ENCODE assay signal across 8 cellular contexts in genomic region chr19:38684078-38684861, GRCh38. TPM values are rescaled to one million over a fixed set of nuclear protein-coding genes. Genes with fewer than 3 reads are reported as not detected.
A peak's percentile ranks its signal among the peaks of the same experiment; 100 is the strongest.
DNase-seq lines count a peak whose midpoint lies in the region; ATAC-seq lines count a peak whose summit lies in the region.

No MANE protein-coding gene starts in this region.

- H3K4me3 Mint-ChIP-seq in CD4-positive, CD25-positive, alpha-beta regulatory T cell = peak overlapping the region; percentile 9 to 90 (median 58)
- H3K4me3 Mint-ChIP-seq in naive B cell = no peak overlapping the region

- H3K4me1 ChIP-seq in CD4-positive, CD25-positive, alpha-beta regulatory T cell (ENCODE audit: control insufficient read depth, insufficient read depth, low read length, poor library complexity, severe bottlenecking) = peaks cover 80% of the 10 kb centered on the region
- H3K4me1 ChIP-seq in endocrine pancreas (ENCODE audit: control insufficient read depth, insufficient read depth, low read length) = peaks cover 4% of the 10 kb centered on the region

- peak overlapping the region; percentile 83 for H3K27ac ChIP-seq in CD4-positive, CD25-positive, alpha-beta regulatory T cell (ENCODE audit: insufficient read depth, low read length, poor library complexity, severe bottlenecking)

- ATAC-seq in CD4-positive, CD25-positive, alpha-beta regulatory T cell (ENCODE audit: low read depth in 2 of 2) = peak; percentile 18 to 32
- ATAC-seq in naive B cell (ENCODE audit: low read depth in 2 of 2) (no peak), GM18517 (IDR thresholded peaks at IDR 0.05; ENCODE audit: unreplicated experiment) (no peak)

- H3K27me3 Mint-ChIP-seq in CD4-positive, CD25-positive, alpha-beta regulatory T cell = no peaks in the 10 kb centered on the region
- no peaks in the 10 kb centered on the region for H3K27me3 Mint-ChIP-seq in naive B cell

- H3K4me1 Mint-ChIP-seq in CD4-positive, CD25-positive, alpha-beta regulatory T cell = peaks cover 8 to 93% (median 66%) of the 10 kb centered on the region in 4 donors
- H3K4me1 Mint-ChIP-seq in naive B cell = peaks cover 55 to 88% (median 82%) of the 10 kb centered on the region in 3 donors

- no peaks in the 10 kb centered on the region for H3K9me3 ChIP-seq in CD4-positive, CD25-positive, alpha-beta regulatory T cell (ENCODE audit: control insufficient read depth in 2 of 2, low read length in 2 of 2)
- no peaks in the 10 kb centered on the region for H3K9me3 ChIP-seq in endocrine pancreas (ENCODE audit: control insufficient read depth, low read length)

- peaks cover 8% of the 10 kb centered on the region for H3K36me3 Mint-ChIP-seq in CD4-positive, CD25-positive, alpha-beta regulatory T cell
- H3K36me3 Mint-ChIP-seq in naive B cell = peaks cover 4 to 7% of the 10 kb centered on the region in 2 donors

- peak overlapping the region; percentile 32 for H3K4me3 ChIP-seq in CD4-positive, CD25-positive, alpha-beta regulatory T cell (ENCODE audit: low read depth, low read length)
- no peak overlapping the region for H3K4me3 ChIP-seq in endocrine pancreas (ENCODE audit: control insufficient read depth, insufficient read depth, low read length)

- no peaks in the 10 kb centered on the region for H3K27me3 ChIP-seq in CD4-positive, CD25-positive, alpha-beta regulatory T cell (ENCODE audit: control insufficient read depth, insufficient read depth, low read length)
- no peaks in the 10 kb centered on the region for H3K27me3 ChIP-seq in endocrine pancreas (ENCODE audit: control insufficient read depth, insufficient read depth, low read length)

- peak; percentile 52 to 67 (median 53) for DNase-seq in CD4-positive, CD25-positive, alpha-beta regulatory T cell
- peak; percentile 95 for DNase-seq in HPDE6-E6E7 (ENCODE audit: extremely low spot score)
- DNase-seq in SW480 (ENCODE audit: low spot score) = peak; percentile 100
- no peak for DNase-seq in naive B cell
- DNase-seq in retina = no peak
- no peak for DNase-seq in occipital lobe (lab: John Stamatoyannopoulos, UW)

- H3K9ac ChIP-seq in endocrine pancreas (ENCODE audit: control insufficient read depth, insufficient read depth, low read length) = peak overlapping the region; percentile 63

- H3K27ac Mint-ChIP-seq in CD4-positive, CD25-positive, alpha-beta regulatory T cell = peak overlapping the region; percentile 81 to 94 (median 91)
- peak overlapping the region in 4 of 6 donors; percentile 29 to 93 (median 70) for H3K27ac Mint-ChIP-seq in naive B cell

- no peaks in the 10 kb centered on the region for H3K36me3 ChIP-seq in CD4-positive, CD25-positive, alpha-beta regulatory T cell (ENCODE audit: control insufficient read depth, insufficient read depth, low read length)
- H3K36me3 ChIP-seq in endocrine pancreas (ENCODE audit: control insufficient read depth, insufficient read depth, low read length) = no peaks in the 10 kb centered on the region

- H3K9me3 Mint-ChIP-seq in CD4-positive, CD25-positive, alpha-beta regulatory T cell = no peaks in the 10 kb centered on the region
- no peaks in the 10 kb centered on the region for H3K9me3 Mint-ChIP-seq in naive B cell

RNA-seq across cellular contexts. Expression of gene ACTN4, which starts 36.8 kb away (rescaled TPM):
- 323 TPM for total RNA-seq in CD4-positive, CD25-positive, alpha-beta regulatory T cell
- 10 to 100 TPM; 11.2 to 22.2 (median 15.7) TPM for polyA plus RNA-seq in CD4-positive, CD25-positive, alpha-beta regulatory T cell
- 10 to 100 TPM in 4 of 6 donors, 1 to 10 TPM in 2; 6.8 to 15.8 (median 10.6) TPM for polyA plus RNA-seq in naive B cell (ENCODE audit: low read depth in 6 of 6)
- total RNA-seq in occipital lobe = 53.2 TPM

Comparison
In these comparisons a context has a peak if more than half of its experiments do, and no peak if none do; other contexts are left out.
1. ATAC-seq: peak in CD4-positive, CD25-positive, alpha-beta regulatory T cell (2 of 2); none in naive B cell (0 of 2) and GM18517 (single experiment).
2. DNase-seq: peak in CD4-positive, CD25-positive, alpha-beta regulatory T cell (3 of 3), HPDE6-E6E7 (single experiment) and SW480 (single experiment); none in naive B cell (single experiment), retina (single experiment) and occipital lobe (single experiment).
3. H3K4me3 Mint-ChIP-seq: peak in CD4-positive, CD25-positive, alpha-beta regulatory T cell (4 of 4); none in naive B cell (0 of 8).